Comparison of ENCODE assay signal across 8 cellular contexts in genomic region chr3:32501785-32502088, GRCh38. TPM values are rescaled to one million over a fixed set of nuclear protein-coding genes. Genes with fewer than 3 reads are reported as not detected.
DNase-seq lines count a peak whose midpoint lies in the region; ATAC-seq, FAIRE-seq and TF ChIP-seq lines count a peak whose summit lies in the region.

No MANE protein-coding gene starts in this region.

- TF ChIP-seq CTCF in BJ (IDR thresholded peaks at IDR 0.05; ENCODE audit: insufficient read depth, low read depth, low read length), result no peak
- no peak for TF ChIP-seq CTCF in mucosa of descending colon (IDR thresholded peaks at IDR 0.05)

- H3K4me3 ChIP-seq in BJ (ENCODE audit: low read depth, low read length) (peak overlapping the region; percentile 79), mucosa of descending colon (peak overlapping the region; percentile 2)

- no peak for FAIRE-seq in GM19239 (lab: Jason Lieb, UNC)

- ATAC-seq in HG02938 (IDR thresholded peaks at IDR 0.05; ENCODE audit: unreplicated experiment) (peak; percentile 4), mucosa of descending colon (no peak)

- peaks cover 8% of the 10 kb centered on the region for H3K4me1 ChIP-seq in mucosa of descending colon (ENCODE audit: low read depth)

- no peaks in the 10 kb centered on the region for H3K9me3 ChIP-seq in mucosa of descending colon

- DNase-seq in BJ (ENCODE audit: low read depth) (no peak), brain pericyte (ENCODE audit: low read depth, low spot score) (peak; percentile 1), mucosa of descending colon (no peak), HuH-7.5 (ENCODE audit: low spot score) (no peak), ACHN (no peak), GM19239 (ENCODE audit: insufficient read length, low spot score) (no peak)
- no peak for DNase-seq in stimulated activated CD4-positive, alpha-beta T cell treated with anti-CD3 and anti-CD28 coated beads, Interleukin-2, amount 100 ng/mL, for 48 hours

- POLR2A ChIA-PET in BJ (lab: Charles Lee), result interaction anchor here (0.6 kb wide), 1 partner anchor 69 kb away, joined by 4 read pairs; the partner anchor contains the start of gene DYNC1LI1

- H3K36me3 ChIP-seq in BJ (ENCODE audit: control insufficient read depth, insufficient read depth, low read length) (no peaks in the 10 kb centered on the region), mucosa of descending colon (ENCODE audit: low read depth) (no peaks in the 10 kb centered on the region)

- intact Hi-C loops in mucosa of descending colon (cut with DNase I, micrococcal nuclease), result loop anchor here in 1 of 2 donors (10.0 kb wide), 1 partner anchor 173 kb away; no protein-coding TSS in a partner anchor

- no peaks in the 10 kb centered on the region for H3K27me3 ChIP-seq in BJ (ENCODE audit: control insufficient read depth, insufficient read depth, low read length)

- in situ Hi-C loops in ACHN (cut with HindIII; ENCODE audit: low pct_ligation_motif_present, low pct_unique_long_range_greater_than_20kb, low sequenced_read_pairs), result no loop called here

- CTCF ChIA-PET in BJ (lab: Yijun Ruan, JAX), result interaction anchor here (1.2 to 1.6 kb wide), 2 partner anchors 11 to 127 kb away, joined by 3 to 7 read pairs; no protein-coding TSS in a partner anchor

RNA-seq across cellular contexts. Expression of gene CMTM6, which starts 0.9 kb away (rescaled TPM):
- polyA plus RNA-seq in BJ (2011; rRNA removed), result 22.8 and 47.4 TPM in 2 replicates
- polyA minus RNA-seq in BJ (2011; rRNA and poly(A)+ RNA removed), result 12.5 and 15.4 TPM in 2 replicates
- total RNA-seq in mucosa of descending colon, result 10 to 100 TPM; 40.7 to 58.5 (median 48.4) TPM
